8 cellular contexts compared by ENCODE assay signal in the genomic region with DNA sequence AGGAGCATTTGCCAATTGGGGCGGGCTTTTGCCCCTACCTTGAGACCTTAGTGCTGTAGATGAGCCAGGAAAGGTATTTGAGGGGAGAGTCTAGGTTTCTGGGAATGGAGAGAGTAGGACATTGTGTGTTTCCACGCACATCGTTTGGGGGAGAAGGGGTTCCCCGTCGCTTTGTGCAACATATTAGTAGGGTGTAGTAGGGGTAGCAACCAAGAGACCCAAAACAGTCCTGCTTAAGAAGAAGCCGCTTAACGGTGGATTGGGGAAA. TPM values are rescaled to one million over a fixed set of nuclear protein-coding genes. Genes with fewer than 3 reads are reported as not detected.
DNase-seq lines count a peak whose midpoint lies in the region; ATAC-seq and TF ChIP-seq lines count a peak whose summit lies in the region.

No MANE protein-coding gene starts in this region.

- peaks cover 48% of the 10 kb centered on the region for H3K79me2 ChIP-seq in SK-N-SH (ENCODE audit: insufficient read depth)

- peak overlapping the region; percentile 46 to 58 for H3K4me3 ChIP-seq in SK-N-SH (ENCODE audit: low read depth in 2 of 2, low read length in 1 of 2)

- H3K9me3 Mint-ChIP-seq in activated naive CD4-positive, alpha-beta T cell treated with anti-CD3 and anti-CD28 coated beads, Interleukin-2, amount 50 U/mL, for 72 hours = no peaks in the 10 kb centered on the region

- ATAC-seq in SK-N-SH treated with all-trans-retinoic acid at 6 μM for 48 hours = no peak
- no peak for ATAC-seq in activated naive CD4-positive, alpha-beta T cell treated with anti-CD3 and anti-CD28 coated beads, Interleukin-2, amount 50 U/mL, for 72 hours

- no peak for TF ChIP-seq EP300 in SK-N-SH (IDR thresholded peaks at IDR 0.05; ENCODE audit: borderline replicate concordance in 1 of 2, low read depth in 1 of 2, low read length in 1 of 2)

- peak overlapping the region; percentile 85 for H3K9ac ChIP-seq in SK-N-SH

- no peaks in the 10 kb centered on the region for H3K9me2 ChIP-seq in SK-N-SH

- peaks cover 37% of the 10 kb centered on the region for H4K20me1 ChIP-seq in SK-N-SH (ENCODE audit: insufficient read depth)

- WGBS in SK-N-SH (ENCODE audit: low lambda C conversion rate) = 50% methylated on average over 7 of the region's 7 CpGs

- peaks cover 10 to 20% of the 10 kb centered on the region in 2 experiments; a peak in 3 of 4 replicates for H3K4me1 ChIP-seq in SK-N-SH (ENCODE audit: control insufficient read depth in 1 of 2, insufficient read depth in 2 of 2, low read depth in 1 of 2, low read length in 1 of 2)

- no peaks in the 10 kb centered on the region for H3K27me3 ChIP-seq in SK-N-SH (ENCODE audit: insufficient read depth)

- POLR2A ChIA-PET in SK-N-SH (lab: Yijun Ruan, JAX) = interaction anchor here (0.6 to 2.8 kb wide), 4 partner anchors 24 to 52 kb away, joined by 3 to 12 read pairs (median 4); partner anchors contain the start of gene NACA

- H3K36me3 Mint-ChIP-seq in activated naive CD4-positive, alpha-beta T cell treated with anti-CD3 and anti-CD28 coated beads, Interleukin-2, amount 50 U/mL, for 72 hours = peaks cover 34 to 45% of the 10 kb centered on the region in 2 donors

- H2AFZ ChIP-seq in SK-N-SH (ENCODE audit: low read depth) = peak overlapping the region; percentile 96

- CTCF ChIA-PET in SK-N-SH (lab: Yijun Ruan, JAX) = no interaction called here

- peak overlapping the region; percentile 99 to 100 for H3K27ac Mint-ChIP-seq in activated naive CD4-positive, alpha-beta T cell treated with anti-CD3 and anti-CD28 coated beads, Interleukin-2, amount 50 U/mL, for 72 hours

- peak overlapping the region; percentile 96 for H3K4me2 ChIP-seq in SK-N-SH

- no peaks in the 10 kb centered on the region for H3K9me3 ChIP-seq in SK-N-SH

- TF ChIP-seq CTCF in SK-N-SH (IDR thresholded peaks at IDR 0.05) = no peak

- TF ChIP-seq RAD21 in SK-N-SH (IDR thresholded peaks at IDR 0.05; ENCODE audit: low read length) = no peak

- DNase-seq in SK-N-SH (no peak), iPS-NIHi11 (ENCODE audit: low spot score) (peak; percentile 43), DMS153 (lab: John Stamatoyannopoulos, UW) (no peak), OCI-M1 (lab: John Stamatoyannopoulos, UW) (no peak), DMS53 treated with DMSO at 0.1 percent for 48 hours (lab: John Stamatoyannopoulos, UW; ENCODE audit: unreplicated experiment) (no peak)
- DNase-seq in activated naive CD4-positive, alpha-beta T cell treated with anti-CD3 and anti-CD28 coated beads, Interleukin-2, amount 50 U/mL, for 72 hours (ENCODE audit: low spot score in 2 of 2) = no peak

- H3F3A ChIP-seq in SK-N-SH (replicated peaks; ENCODE audit: insufficient read depth) = peaks cover 39% of the 10 kb centered on the region

- H3K36me3 ChIP-seq in SK-N-SH (replicated peaks in 1 of 2; ENCODE audit: control insufficient read depth in 1 of 2, insufficient read depth in 2 of 2, low read length in 1 of 2) = peaks cover 0 to 12% of the 10 kb centered on the region in 2 experiments

- H3K27ac ChIP-seq in SK-N-SH (ENCODE audit: low read depth in 2 of 2, low read length in 1 of 2) (peak overlapping the region; percentile 93 to 98), temporal lobe (ENCODE audit: low read depth, low read length) (peak overlapping the region; percentile 100)

TF ChIP-seq in SK-N-SH, 30 proteins besides CTCF, POLR2A, EP300 and RAD21 (continues in another document):
- TF ChIP-seq GABPA (IDR thresholded peaks at IDR 0.05; ENCODE audit: low read depth) (no peak), RCOR1 (IDR thresholded peaks at IDR 0.05; ENCODE audit: low read length) (no peak), NFIC (IDR thresholded peaks at IDR 0.05; ENCODE audit: borderline replicate concordance) (no peak), EZH2phosphoT487 (IDR thresholded peaks at IDR 0.05; ENCODE audit: borderline replicate concordance, low read depth) (no peak), MEF2A (IDR thresholded peaks at IDR 0.05; ENCODE audit: borderline replicate concordance, low read depth) (no peak), SIN3A (IDR thresholded peaks at IDR 0.05; ENCODE audit: borderline replicate concordance, low read depth, low read length) (no peak), PBX3 (IDR thresholded peaks at IDR 0.05) (no peak), USF2 (IDR thresholded peaks at IDR 0.05; ENCODE audit: borderline replicate concordance, low read depth, low read length) (no peak)

TF ChIP-seq in SK-N-SH treated with all-trans-retinoic acid at 6 μM for 48 hours, 23 proteins besides CTCF, POLR2A, EP300 and RAD21 (continues in another document):
- TF ChIP-seq ISL1 (CRISPR knock-in tag; IDR thresholded peaks at IDR 0.05) = no peak
- no peak for TF ChIP-seq ZNF70 (CRISPR knock-in tag; IDR thresholded peaks at IDR 0.05)
- no peak for TF ChIP-seq SNAI2 (CRISPR knock-in tag; IDR thresholded peaks at IDR 0.05)
- TF ChIP-seq TOX (CRISPR knock-in tag; IDR thresholded peaks at IDR 0.05; ENCODE audit: borderline replicate concordance) = no peak
- TF ChIP-seq ESRRG (CRISPR knock-in tag; IDR thresholded peaks at IDR 0.05) = no peak
- TF ChIP-seq PPARA (CRISPR knock-in tag; IDR thresholded peaks at IDR 0.05; ENCODE audit: borderline replicate concordance) = no peak
- no peak for TF ChIP-seq TSHZ2 (CRISPR knock-in tag; IDR thresholded peaks at IDR 0.05)
- no peak for TF ChIP-seq GLIS3 (CRISPR knock-in tag; IDR thresholded peaks at IDR 0.05)
- no peak for TF ChIP-seq ZC3H10 (CRISPR knock-in tag; IDR thresholded peaks at IDR 0.05)
- TF ChIP-seq CREB5 (CRISPR knock-in tag; IDR thresholded peaks at IDR 0.05; ENCODE audit: low read depth) = no peak
- TF ChIP-seq TCF4 (CRISPR knock-in tag; IDR thresholded peaks at IDR 0.05; ENCODE audit: borderline replicate concordance) = no peak
- TF ChIP-seq ZNF8 (CRISPR knock-in tag; IDR thresholded peaks at IDR 0.05) = no peak
- no peak for TF ChIP-seq CSDC2 (CRISPR knock-in tag; IDR thresholded peaks at IDR 0.05)
- TF ChIP-seq BACH2 (CRISPR knock-in tag; IDR thresholded peaks at IDR 0.05; ENCODE audit: borderline replicate concordance) = no peak

RNA-seq across cellular contexts. Expression of gene PTGES3, which starts 0.7 kb away (rescaled TPM):
- 38.9 and 40.5 TPM in 2 replicates for polyA plus RNA-seq in SK-N-SH (2012; rRNA removed)
- 65.3 and 83.2 TPM in 2 replicates for polyA plus RNA-seq in SK-N-SH (2012; cell fraction: cytosol; rRNA removed)
- 12.5 and 25.3 TPM in 2 replicates for polyA plus RNA-seq in SK-N-SH (2012; cell fraction: nucleus; rRNA removed)
- total RNA-seq in activated naive CD4-positive, alpha-beta T cell treated with anti-CD3 and anti-CD28 coated beads, Interleukin-2, amount 50 U/mL, for 72 hours = 100 to 1,000 TPM; 285 to 294 TPM
- total RNA-seq in temporal lobe = 100 TPM

RNA-seq across cellular contexts. Expression of gene NACA, which starts 36.3 kb away (rescaled TPM):
- polyA plus RNA-seq in SK-N-SH (2012; rRNA removed) = 523 and 644 TPM in 2 replicates
- 840 and 1,075 TPM in 2 replicates for polyA plus RNA-seq in SK-N-SH (2012; cell fraction: cytosol; rRNA removed)
- 157 and 212 TPM in 2 replicates for polyA plus RNA-seq in SK-N-SH (2012; cell fraction: nucleus; rRNA removed)
- 1,000 to 10,000 TPM; 1,074 to 1,104 TPM for total RNA-seq in activated naive CD4-positive, alpha-beta T cell treated with anti-CD3 and anti-CD28 coated beads, Interleukin-2, amount 50 U/mL, for 72 hours
- total RNA-seq in temporal lobe = 899 TPM

RNA-seq across cellular contexts. Expression of gene ATP5F1B, which starts 43.0 kb away (rescaled TPM):
- polyA plus RNA-seq in SK-N-SH (2012; rRNA removed) = 762 and 917 TPM in 2 replicates
- 791 and 824 TPM in 2 replicates for polyA plus RNA-seq in SK-N-SH (2012; cell fraction: cytosol; rRNA removed)
- polyA plus RNA-seq in SK-N-SH (2012; cell fraction: nucleus; rRNA removed) = 461 and 654 TPM in 2 replicates
- total RNA-seq in activated naive CD4-positive, alpha-beta T cell treated with anti-CD3 and anti-CD28 coated beads, Interleukin-2, amount 50 U/mL, for 72 hours = 100 to 1,000 TPM; 788 to 897 TPM
- total RNA-seq in temporal lobe = 345 TPM

RNA-seq across cellular contexts. Expression of gene BAZ2A, which starts 58.7 kb away (rescaled TPM):
- polyA plus RNA-seq in SK-N-SH (2012; rRNA removed) = 32.4 and 34.9 TPM in 2 replicates
- polyA plus RNA-seq in SK-N-SH (2012; cell fraction: cytosol; rRNA removed) = 17.7 and 22.0 TPM in 2 replicates
- 121 and 132 TPM in 2 replicates for polyA plus RNA-seq in SK-N-SH (2012; cell fraction: nucleus; rRNA removed)
- total RNA-seq in activated naive CD4-positive, alpha-beta T cell treated with anti-CD3 and anti-CD28 coated beads, Interleukin-2, amount 50 U/mL, for 72 hours = 100 to 1,000 TPM in 1 of 2 donors, 10 to 100 TPM in 1; 92.0 to 113 TPM
- 16.5 TPM for total RNA-seq in temporal lobe
